In genomic region chr1:19083081-19083480, GRCh38 we compare ENCODE assay signal across 15 cellular contexts.
DNase-seq lines count a peak whose midpoint lies in the region; ATAC-seq and TF ChIP-seq lines count a peak whose summit lies in the region.
"Had no signal": no experiment of that assay in that cellular context is flagged by ENCODE, and none has a peak within 500 bp of the region (broad histone marks: within the 10 kb centered on the region; RNA-seq: fewer than 3 reads in every experiment).

No MANE protein-coding gene starts in this region.

- peak overlapping the region; percentile 42 for H3K27ac Mint-ChIP-seq in MCF 10A (ENCODE audit: low read depth, unreplicated experiment)
- peak overlapping the region in 2 of 7 donors; percentile 35 to 46 for H3K27ac Mint-ChIP-seq in CD4-positive, alpha-beta memory T cell
- H3K27ac Mint-ChIP-seq: activated B cell treated with CpG ODN at 0.5 μM for 24 hours had no signal

- no peak for DNase-seq in MCF 10A (ENCODE audit: unreplicated experiment)
- no peak for DNase-seq in breast epithelium (ENCODE audit: low spot score in 2 of 2)
- DNase-seq in astrocyte of the hippocampus (ENCODE audit: low read depth, low spot score): peak; percentile 71
- peak; percentile 69 for DNase-seq in kidney tubule cell (ENCODE audit: low spot score)
- DNase-seq in suprapubic skin (ENCODE audit: low spot score in 2 of 2): no peak
- no peak for DNase-seq in CD4-positive, alpha-beta memory T cell
- DNase-seq in cortex of kidney (lab: John Stamatoyannopoulos, UW): no peak
- DNase-seq: activated B cell treated with CpG ODN at 0.5 μM for 24 hours, cerebellar nuclear complex, HCEC 1CT, NCI-H187, SJCRH30 had no signal

- no peak for TF ChIP-seq POLR2A in breast epithelium (IDR thresholded peaks at IDR 0.05)
- no peak for TF ChIP-seq POLR2A in suprapubic skin (IDR thresholded peaks at IDR 0.05)

- peaks cover 68% of the 10 kb centered on the region for H3K36me3 Mint-ChIP-seq in MCF 10A (ENCODE audit: insufficient read depth, unreplicated experiment)
- H3K36me3 Mint-ChIP-seq in CD4-positive, alpha-beta memory T cell: peaks cover 54 to 88% of the 10 kb centered on the region in 2 donors

- no peaks in the 10 kb centered on the region for H3K9me3 Mint-ChIP-seq in MCF 10A (ENCODE audit: unreplicated experiment)
- no peaks in the 10 kb centered on the region for H3K9me3 Mint-ChIP-seq in CD4-positive, alpha-beta memory T cell
- H3K9me3 Mint-ChIP-seq: activated B cell treated with CpG ODN at 0.5 μM for 24 hours, neural crest cell had no signal

- no peak overlapping the region for H3K4me3 Mint-ChIP-seq in MCF 10A (ENCODE audit: unreplicated experiment)
- no peak overlapping the region for H3K4me3 Mint-ChIP-seq in CD4-positive, alpha-beta memory T cell
- H3K4me3 Mint-ChIP-seq: activated B cell treated with CpG ODN at 0.5 μM for 24 hours, neural crest cell had no signal

- TF ChIP-seq CTCF in MCF 10A (IDR thresholded peaks at IDR 0.05; ENCODE audit: unreplicated experiment) (no peak), breast epithelium (IDR thresholded peaks at IDR 0.05) (no peak), suprapubic skin (IDR thresholded peaks at IDR 0.05) (no peak)

- no peaks in the 10 kb centered on the region for H3K36me3 ChIP-seq in breast epithelium
- peaks cover 74% of the 10 kb centered on the region for H3K36me3 ChIP-seq in suprapubic skin
- peaks cover 95% of the 10 kb centered on the region for H3K36me3 ChIP-seq in CD4-positive, alpha-beta memory T cell (ENCODE audit: insufficient read depth, low read length)

- H3K4me1 ChIP-seq in breast epithelium: no peaks in the 10 kb centered on the region
- peaks cover 66% of the 10 kb centered on the region for H3K4me1 ChIP-seq in suprapubic skin
- peaks cover 2% of the 10 kb centered on the region for H3K4me1 ChIP-seq in CD4-positive, alpha-beta memory T cell (ENCODE audit: insufficient read depth, low read length)

- H3K27me3 ChIP-seq in breast epithelium (no peaks in the 10 kb centered on the region), suprapubic skin (no peaks in the 10 kb centered on the region)
- no peaks in the 10 kb centered on the region for H3K27me3 ChIP-seq in CD4-positive, alpha-beta memory T cell (ENCODE audit: insufficient read depth, low read length)
- H3K27me3 ChIP-seq: SJCRH30 had no signal

- H3K9me3 ChIP-seq in breast epithelium (no peaks in the 10 kb centered on the region), suprapubic skin (no peaks in the 10 kb centered on the region)
- no peaks in the 10 kb centered on the region for H3K9me3 ChIP-seq in CD4-positive, alpha-beta memory T cell (ENCODE audit: control insufficient read depth in 1 of 2, low read length in 2 of 2)
- H3K9me3 ChIP-seq: SJCRH30 had no signal

- 86% methylated on average over 7 of the region's 7 CpGs for WGBS in suprapubic skin

- BruUV-seq in MCF 10A (replicated peaks; lab: Mats Ljungman, UMichigan): no TSS peak

- no peaks in the 10 kb centered on the region for H3K27me3 Mint-ChIP-seq in MCF 10A (ENCODE audit: insufficient read depth, unreplicated experiment)
- no peaks in the 10 kb centered on the region for H3K27me3 Mint-ChIP-seq in CD4-positive, alpha-beta memory T cell
- H3K27me3 Mint-ChIP-seq: activated B cell treated with CpG ODN at 0.5 μM for 24 hours had no signal

- no peak for ATAC-seq in GM21515 (IDR thresholded peaks at IDR 0.05; ENCODE audit: unreplicated experiment)
- ATAC-seq: GM12878 had no signal

- H3K27ac ChIP-seq in breast epithelium (peak overlapping the region in 1 of 2 donors; percentile 21), suprapubic skin (peak overlapping the region; percentile 3)
- no peak overlapping the region for H3K27ac ChIP-seq in CD4-positive, alpha-beta memory T cell (ENCODE audit: low read depth, low read length)
- H3K27ac ChIP-seq: SJCRH30 had no signal

- H3K4me3 ChIP-seq in breast epithelium (no peak overlapping the region), suprapubic skin (no peak overlapping the region)
- no peak overlapping the region for H3K4me3 ChIP-seq in CD4-positive, alpha-beta memory T cell (ENCODE audit: low read length in 2 of 2)
- H3K4me3 ChIP-seq: GM12878, SJCRH30 had no signal

- intact Hi-C loops in MCF 10A (cut with micrococcal nuclease) (no loop called here), breast epithelium (cut with DNase I; ENCODE audit: low total_unique reads) (no loop called here)
- intact Hi-C loops in CD4-positive, alpha-beta memory T cell (cut with micrococcal nuclease): no loop called here

- TF ChIP-seq EP300 in suprapubic skin (IDR thresholded peaks at IDR 0.05): no peak

- CTCF ChIA-PET in MCF 10A (lab: Yijun Ruan, JAX): interaction anchor here (0.8 to 1.0 kb wide), 3 partner anchors 8 to 198 kb away, joined by 3 to 4 read pairs (median 4); no protein-coding TSS in a partner anchor
- CTCF ChIA-PET in CD4-positive, alpha-beta memory T cell (lab: Charles Lee; ENCODE audit: partially characterized antibody): no interaction called here

- POLR2A ChIA-PET in MCF 10A (lab: Yijun Ruan, JAX): no interaction called here
- POLR2A ChIA-PET in CD4-positive, alpha-beta memory T cell (lab: Charles Lee; ENCODE audit: partially characterized antibody): no interaction called here

- peaks cover 23% of the 10 kb centered on the region for H3K4me1 Mint-ChIP-seq in MCF 10A (ENCODE audit: insufficient read depth, unreplicated experiment)
- peaks cover 0 to 7% (median under 1%) of the 10 kb centered on the region in 4 donors for H3K4me1 Mint-ChIP-seq in CD4-positive, alpha-beta memory T cell
- H3K4me1 Mint-ChIP-seq: neural crest cell had no signal

Comparison
In these comparisons a context has a peak if more than half of its experiments do, and no peak if none do; other contexts are left out.
1. DNase-seq: peak in astrocyte of the hippocampus (single experiment) and kidney tubule cell (single experiment); none in MCF 10A (single experiment), breast epithelium (0 of 2), suprapubic skin (0 of 2), CD4-positive, alpha-beta memory T cell (0 of 5) and cortex of kidney (single experiment).